ENCODE assay signal across 2 cellular contexts in the genomic region with DNA sequence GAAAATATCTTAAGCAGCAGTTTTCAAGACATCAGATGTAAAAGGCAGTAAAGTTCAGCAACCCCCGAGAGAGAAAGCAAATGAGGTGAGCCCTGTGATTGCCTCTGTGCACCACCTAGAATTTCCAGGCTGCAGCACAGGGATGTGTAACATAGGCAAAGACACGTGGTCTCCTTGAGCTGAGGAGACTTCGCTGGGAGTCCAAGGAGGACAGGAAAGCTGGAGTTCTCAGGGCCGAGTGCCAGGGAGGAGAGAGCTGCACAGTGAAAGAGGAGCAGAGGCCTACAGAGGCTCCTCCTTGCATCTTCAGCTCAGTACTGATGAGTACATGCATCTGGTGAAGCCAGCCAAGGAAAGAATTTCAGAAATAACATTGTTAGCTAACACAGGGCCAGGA.
TF ChIP-seq lines count a peak whose summit lies in the region.

No MANE protein-coding gene starts in this region.

TF ChIP-seq in IMR-90, 13 proteins besides CTCF, POLR2A, EP300 and RAD21:
- TF ChIP-seq, protein P1, sequence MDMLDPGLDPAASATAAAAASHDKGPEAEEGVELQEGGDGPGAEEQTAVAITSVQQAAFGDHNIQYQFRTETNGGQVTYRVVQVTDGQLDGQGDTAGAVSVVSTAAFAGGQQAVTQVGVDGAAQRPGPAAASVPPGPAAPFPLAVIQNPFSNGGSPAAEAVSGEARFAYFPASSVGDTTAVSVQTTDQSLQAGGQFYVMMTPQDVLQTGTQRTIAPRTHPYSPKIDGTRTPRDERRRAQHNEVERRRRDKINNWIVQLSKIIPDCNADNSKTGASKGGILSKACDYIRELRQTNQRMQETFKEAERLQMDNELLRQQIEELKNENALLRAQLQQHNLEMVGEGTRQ (IDR thresholded peaks at IDR 0.05; ENCODE audit: low read depth, low read length), result no peak
- TF ChIP-seq SMC3 (IDR thresholded peaks at IDR 0.05; ENCODE audit: low read depth, low read length) (no peak), MAZ (IDR thresholded peaks at IDR 0.05; ENCODE audit: borderline replicate concordance, low read depth, low read length) (no peak), MAFK (IDR thresholded peaks at IDR 0.05; ENCODE audit: low read depth, low read length) (no peak), BHLHE40 (IDR thresholded peaks at IDR 0.05; ENCODE audit: low read depth, low read length) (no peak), RFX5 (IDR thresholded peaks at IDR 0.05; ENCODE audit: low read depth, low read length) (no peak), CHD1 (IDR thresholded peaks at IDR 0.05; ENCODE audit: low read depth, low read length) (no peak), MXI1 (IDR thresholded peaks at IDR 0.05; ENCODE audit: borderline replicate concordance, low read depth, low read length) (no peak), CEBPB (IDR thresholded peaks at IDR 0.05; ENCODE audit: low read depth, low read length) (no peak)

TF ChIP-seq in GM23338, 12 proteins besides CTCF, POLR2A, EP300 and RAD21:
- TF ChIP-seq, protein P2, sequence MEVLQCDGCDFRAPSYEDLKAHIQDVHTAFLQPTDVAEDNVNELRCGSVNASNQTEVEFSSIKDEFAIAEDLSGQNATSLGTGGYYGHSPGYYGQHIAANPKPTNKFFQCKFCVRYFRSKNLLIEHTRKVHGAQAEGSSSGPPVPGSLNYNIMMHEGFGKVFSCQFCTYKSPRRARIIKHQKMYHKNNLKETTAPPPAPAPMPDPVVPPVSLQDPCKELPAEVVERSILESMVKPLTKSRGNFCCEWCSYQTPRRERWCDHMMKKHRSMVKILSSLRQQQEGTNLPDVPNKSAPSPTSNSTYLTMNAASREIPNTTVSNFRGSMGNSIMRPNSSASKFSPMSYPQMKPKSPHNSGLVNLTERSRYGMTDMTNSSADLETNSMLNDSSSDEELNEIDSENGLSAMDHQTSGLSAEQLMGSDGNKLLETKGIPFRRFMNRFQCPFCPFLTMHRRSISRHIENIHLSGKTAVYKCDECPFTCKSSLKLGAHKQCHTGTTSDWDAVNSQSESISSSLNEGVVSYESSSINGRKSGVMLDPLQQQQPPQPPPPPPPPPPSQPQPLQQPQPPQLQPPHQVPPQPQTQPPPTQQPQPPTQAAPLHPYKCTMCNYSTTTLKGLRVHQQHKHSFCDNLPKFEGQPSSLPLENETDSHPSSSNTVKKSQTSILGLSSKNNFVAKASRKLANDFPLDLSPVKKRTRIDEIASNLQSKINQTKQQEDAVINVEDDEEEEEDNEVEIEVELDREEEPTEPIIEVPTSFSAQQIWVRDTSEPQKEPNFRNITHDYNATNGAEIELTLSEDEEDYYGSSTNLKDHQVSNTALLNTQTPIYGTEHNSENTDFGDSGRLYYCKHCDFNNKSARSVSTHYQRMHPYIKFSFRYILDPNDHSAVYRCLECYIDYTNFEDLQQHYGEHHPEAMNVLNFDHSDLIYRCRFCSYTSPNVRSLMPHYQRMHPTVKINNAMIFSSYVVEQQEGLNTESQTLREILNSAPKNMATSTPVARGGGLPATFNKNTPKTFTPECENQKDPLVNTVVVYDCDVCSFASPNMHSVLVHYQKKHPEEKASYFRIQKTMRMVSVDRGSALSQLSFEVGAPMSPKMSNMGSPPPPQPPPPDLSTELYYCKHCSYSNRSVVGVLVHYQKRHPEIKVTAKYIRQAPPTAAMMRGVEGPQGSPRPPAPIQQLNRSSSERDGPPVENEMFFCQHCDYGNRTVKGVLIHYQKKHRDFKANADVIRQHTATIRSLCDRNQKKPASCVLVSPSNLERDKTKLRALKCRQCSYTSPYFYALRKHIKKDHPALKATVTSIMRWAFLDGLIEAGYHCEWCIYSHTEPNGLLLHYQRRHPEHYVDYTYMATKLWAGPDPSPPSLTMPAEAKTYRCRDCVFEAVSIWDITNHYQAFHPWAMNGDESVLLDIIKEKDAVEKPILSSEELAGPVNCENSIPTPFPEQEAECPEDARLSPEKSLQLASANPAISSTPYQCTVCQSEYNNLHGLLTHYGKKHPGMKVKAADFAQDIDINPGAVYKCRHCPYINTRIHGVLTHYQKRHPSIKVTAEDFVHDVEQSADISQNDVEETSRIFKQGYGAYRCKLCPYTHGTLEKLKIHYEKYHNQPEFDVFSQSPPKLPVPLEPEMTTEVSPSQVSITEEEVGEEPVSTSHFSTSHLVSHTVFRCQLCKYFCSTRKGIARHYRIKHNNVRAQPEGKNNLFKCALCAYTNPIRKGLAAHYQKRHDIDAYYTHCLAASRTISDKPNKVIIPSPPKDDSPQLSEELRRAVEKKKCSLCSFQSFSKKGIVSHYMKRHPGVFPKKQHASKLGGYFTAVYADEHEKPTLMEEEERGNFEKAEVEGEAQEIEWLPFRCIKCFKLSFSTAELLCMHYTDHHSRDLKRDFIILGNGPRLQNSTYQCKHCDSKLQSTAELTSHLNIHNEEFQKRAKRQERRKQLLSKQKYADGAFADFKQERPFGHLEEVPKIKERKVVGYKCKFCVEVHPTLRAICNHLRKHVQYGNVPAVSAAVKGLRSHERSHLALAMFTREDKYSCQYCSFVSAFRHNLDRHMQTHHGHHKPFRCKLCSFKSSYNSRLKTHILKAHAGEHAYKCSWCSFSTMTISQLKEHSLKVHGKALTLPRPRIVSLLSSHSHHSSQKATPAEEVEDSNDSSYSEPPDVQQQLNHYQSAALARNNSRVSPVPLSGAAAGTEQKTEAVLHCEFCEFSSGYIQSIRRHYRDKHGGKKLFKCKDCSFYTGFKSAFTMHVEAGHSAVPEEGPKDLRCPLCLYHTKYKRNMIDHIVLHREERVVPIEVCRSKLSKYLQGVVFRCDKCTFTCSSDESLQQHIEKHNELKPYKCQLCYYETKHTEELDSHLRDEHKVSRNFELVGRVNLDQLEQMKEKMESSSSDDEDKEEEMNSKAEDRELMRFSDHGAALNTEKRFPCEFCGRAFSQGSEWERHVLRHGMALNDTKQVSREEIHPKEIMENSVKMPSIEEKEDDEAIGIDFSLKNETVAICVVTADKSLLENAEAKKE (CRISPR knock-in tag; IDR thresholded peaks at IDR 0.05), result no peak
- no peak for TF ChIP-seq POLR2AphosphoS5 (IDR thresholded peaks at IDR 0.05; ENCODE audit: low read depth)
- TF ChIP-seq, protein P3, sequence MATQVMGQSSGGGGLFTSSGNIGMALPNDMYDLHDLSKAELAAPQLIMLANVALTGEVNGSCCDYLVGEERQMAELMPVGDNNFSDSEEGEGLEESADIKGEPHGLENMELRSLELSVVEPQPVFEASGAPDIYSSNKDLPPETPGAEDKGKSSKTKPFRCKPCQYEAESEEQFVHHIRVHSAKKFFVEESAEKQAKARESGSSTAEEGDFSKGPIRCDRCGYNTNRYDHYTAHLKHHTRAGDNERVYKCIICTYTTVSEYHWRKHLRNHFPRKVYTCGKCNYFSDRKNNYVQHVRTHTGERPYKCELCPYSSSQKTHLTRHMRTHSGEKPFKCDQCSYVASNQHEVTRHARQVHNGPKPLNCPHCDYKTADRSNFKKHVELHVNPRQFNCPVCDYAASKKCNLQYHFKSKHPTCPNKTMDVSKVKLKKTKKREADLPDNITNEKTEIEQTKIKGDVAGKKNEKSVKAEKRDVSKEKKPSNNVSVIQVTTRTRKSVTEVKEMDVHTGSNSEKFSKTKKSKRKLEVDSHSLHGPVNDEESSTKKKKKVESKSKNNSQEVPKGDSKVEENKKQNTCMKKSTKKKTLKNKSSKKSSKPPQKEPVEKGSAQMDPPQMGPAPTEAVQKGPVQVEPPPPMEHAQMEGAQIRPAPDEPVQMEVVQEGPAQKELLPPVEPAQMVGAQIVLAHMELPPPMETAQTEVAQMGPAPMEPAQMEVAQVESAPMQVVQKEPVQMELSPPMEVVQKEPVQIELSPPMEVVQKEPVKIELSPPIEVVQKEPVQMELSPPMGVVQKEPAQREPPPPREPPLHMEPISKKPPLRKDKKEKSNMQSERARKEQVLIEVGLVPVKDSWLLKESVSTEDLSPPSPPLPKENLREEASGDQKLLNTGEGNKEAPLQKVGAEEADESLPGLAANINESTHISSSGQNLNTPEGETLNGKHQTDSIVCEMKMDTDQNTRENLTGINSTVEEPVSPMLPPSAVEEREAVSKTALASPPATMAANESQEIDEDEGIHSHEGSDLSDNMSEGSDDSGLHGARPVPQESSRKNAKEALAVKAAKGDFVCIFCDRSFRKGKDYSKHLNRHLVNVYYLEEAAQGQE (IDR thresholded peaks at IDR 0.05; ENCODE audit: unreplicated experiment), result no peak
- no peak for TF ChIP-seq EZH2phosphoT487 (IDR thresholded peaks at IDR 0.05; ENCODE audit: unreplicated experiment)
- TF ChIP-seq, protein P4, sequence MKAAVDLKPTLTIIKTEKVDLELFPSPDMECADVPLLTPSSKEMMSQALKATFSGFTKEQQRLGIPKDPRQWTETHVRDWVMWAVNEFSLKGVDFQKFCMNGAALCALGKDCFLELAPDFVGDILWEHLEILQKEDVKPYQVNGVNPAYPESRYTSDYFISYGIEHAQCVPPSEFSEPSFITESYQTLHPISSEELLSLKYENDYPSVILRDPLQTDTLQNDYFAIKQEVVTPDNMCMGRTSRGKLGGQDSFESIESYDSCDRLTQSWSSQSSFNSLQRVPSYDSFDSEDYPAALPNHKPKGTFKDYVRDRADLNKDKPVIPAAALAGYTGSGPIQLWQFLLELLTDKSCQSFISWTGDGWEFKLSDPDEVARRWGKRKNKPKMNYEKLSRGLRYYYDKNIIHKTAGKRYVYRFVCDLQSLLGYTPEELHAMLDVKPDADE (IDR thresholded peaks at IDR 0.05), result no peak
- no peak for TF ChIP-seq CREB1 (CRISPR knock-in tag; IDR thresholded peaks at IDR 0.05; ENCODE audit: low read depth)
- TF ChIP-seq ZNF114 (CRISPR knock-in tag; IDR thresholded peaks at IDR 0.05), result no peak
- no peak for TF ChIP-seq NANOG (IDR thresholded peaks at IDR 0.05; ENCODE audit: borderline replicate concordance)
- no peak for TF ChIP-seq EZH2 (IDR thresholded peaks at IDR 0.05; ENCODE audit: low read depth, unreplicated experiment)
- TF ChIP-seq STAT1 (IDR thresholded peaks at IDR 0.05; ENCODE audit: unreplicated experiment), result no peak
